1 cellular context compared by ENCODE assay signal in the genomic region with DNA sequence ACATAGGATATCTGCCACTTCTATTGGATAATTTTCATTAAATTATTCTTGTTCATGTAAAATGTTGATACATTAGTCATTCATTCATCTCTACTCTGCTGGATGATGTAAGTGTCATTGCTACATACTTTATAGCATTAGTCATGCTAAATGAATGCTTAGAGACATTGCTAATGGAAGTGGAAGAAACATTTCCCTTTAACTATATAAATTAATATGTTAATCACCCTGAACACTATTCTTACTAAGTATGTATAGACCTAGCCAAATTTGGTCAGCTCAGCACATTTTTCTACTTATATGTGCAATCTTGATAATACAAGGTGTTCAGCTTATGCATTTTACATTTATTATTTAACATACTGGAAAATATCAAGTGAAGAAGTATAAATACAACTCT.
TF ChIP-seq lines count a peak whose summit lies in the region.

No MANE protein-coding gene starts in this region.

TF ChIP-seq in GM23338, 12 proteins besides CTCF, POLR2A, EP300 and RAD21 (continued from another document):
- TF ChIP-seq, protein P1, sequence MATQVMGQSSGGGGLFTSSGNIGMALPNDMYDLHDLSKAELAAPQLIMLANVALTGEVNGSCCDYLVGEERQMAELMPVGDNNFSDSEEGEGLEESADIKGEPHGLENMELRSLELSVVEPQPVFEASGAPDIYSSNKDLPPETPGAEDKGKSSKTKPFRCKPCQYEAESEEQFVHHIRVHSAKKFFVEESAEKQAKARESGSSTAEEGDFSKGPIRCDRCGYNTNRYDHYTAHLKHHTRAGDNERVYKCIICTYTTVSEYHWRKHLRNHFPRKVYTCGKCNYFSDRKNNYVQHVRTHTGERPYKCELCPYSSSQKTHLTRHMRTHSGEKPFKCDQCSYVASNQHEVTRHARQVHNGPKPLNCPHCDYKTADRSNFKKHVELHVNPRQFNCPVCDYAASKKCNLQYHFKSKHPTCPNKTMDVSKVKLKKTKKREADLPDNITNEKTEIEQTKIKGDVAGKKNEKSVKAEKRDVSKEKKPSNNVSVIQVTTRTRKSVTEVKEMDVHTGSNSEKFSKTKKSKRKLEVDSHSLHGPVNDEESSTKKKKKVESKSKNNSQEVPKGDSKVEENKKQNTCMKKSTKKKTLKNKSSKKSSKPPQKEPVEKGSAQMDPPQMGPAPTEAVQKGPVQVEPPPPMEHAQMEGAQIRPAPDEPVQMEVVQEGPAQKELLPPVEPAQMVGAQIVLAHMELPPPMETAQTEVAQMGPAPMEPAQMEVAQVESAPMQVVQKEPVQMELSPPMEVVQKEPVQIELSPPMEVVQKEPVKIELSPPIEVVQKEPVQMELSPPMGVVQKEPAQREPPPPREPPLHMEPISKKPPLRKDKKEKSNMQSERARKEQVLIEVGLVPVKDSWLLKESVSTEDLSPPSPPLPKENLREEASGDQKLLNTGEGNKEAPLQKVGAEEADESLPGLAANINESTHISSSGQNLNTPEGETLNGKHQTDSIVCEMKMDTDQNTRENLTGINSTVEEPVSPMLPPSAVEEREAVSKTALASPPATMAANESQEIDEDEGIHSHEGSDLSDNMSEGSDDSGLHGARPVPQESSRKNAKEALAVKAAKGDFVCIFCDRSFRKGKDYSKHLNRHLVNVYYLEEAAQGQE (IDR thresholded peaks at IDR 0.05; ENCODE audit: unreplicated experiment): no peak
